Comparison of ENCODE assay signal across 1 cellular context in genomic region chr1:39016604-39017171, GRCh38.
TF ChIP-seq lines count a peak whose summit lies in the region.

No MANE protein-coding gene starts in this region.

TF ChIP-seq in HepG2, 621 proteins besides CTCF, POLR2A, EP300 and RAD21 (continued from another document and continues in another):
- no peak for TF ChIP-seq HOXA9 (CRISPR knock-in tag; IDR thresholded peaks at IDR 0.05; ENCODE audit: borderline replicate concordance)
- no peak for TF ChIP-seq ZNF775 (CRISPR knock-in tag; IDR thresholded peaks at IDR 0.05; ENCODE audit: borderline replicate concordance)
- no peak for TF ChIP-seq HNF4G (IDR thresholded peaks at IDR 0.05; ENCODE audit: borderline replicate concordance, low read depth, low read length)
- TF ChIP-seq HNF4G (CRISPR knock-in tag; IDR thresholded peaks at IDR 0.05; ENCODE audit: borderline replicate concordance, low read depth), result no peak
- no peak for TF ChIP-seq FOXO1 (CRISPR knock-in tag; IDR thresholded peaks at IDR 0.05)
- TF ChIP-seq CSRNP2 (CRISPR knock-in tag; conservative IDR thresholded peaks at IDR 0.05; ENCODE audit: low read depth), result no peak
- TF ChIP-seq ZNF652 (CRISPR knock-in tag; IDR thresholded peaks at IDR 0.05; ENCODE audit: borderline replicate concordance, low read depth), result no peak
- TF ChIP-seq ZBTB33 (CRISPR knock-in tag; IDR thresholded peaks at IDR 0.05), result no peak
- TF ChIP-seq RFXANK (CRISPR knock-in tag; IDR thresholded peaks at IDR 0.05), result no peak
- TF ChIP-seq MED1 (CRISPR knock-in tag; IDR thresholded peaks at IDR 0.05), result peak; percentile 50
- TF ChIP-seq ZNF260 (CRISPR knock-in tag; IDR thresholded peaks at IDR 0.05; ENCODE audit: borderline replicate concordance, low read depth), result no peak
- no peak for TF ChIP-seq ZNF143 (CRISPR knock-in tag; IDR thresholded peaks at IDR 0.05)
- no peak for TF ChIP-seq RBM39 (IDR thresholded peaks at IDR 0.05; ENCODE audit: low read depth, low read length, poor library complexity, severe bottlenecking)
- TF ChIP-seq ZSCAN22 (CRISPR knock-in tag; IDR thresholded peaks at IDR 0.05), result no peak
- no peak for TF ChIP-seq RFX3 (CRISPR knock-in tag; IDR thresholded peaks at IDR 0.05)
- TF ChIP-seq ZNF800 (CRISPR knock-in tag; IDR thresholded peaks at IDR 0.05), result no peak
- TF ChIP-seq NBN (conservative IDR thresholded peaks at IDR 0.05), result no peak
- TF ChIP-seq ZNF614 (CRISPR knock-in tag; IDR thresholded peaks at IDR 0.05; ENCODE audit: borderline replicate concordance), result no peak
- no peak for TF ChIP-seq CEBPB (IDR thresholded peaks at IDR 0.05; ENCODE audit: borderline replicate concordance, low read depth, low read length)
- no peak for TF ChIP-seq LRRFIP1 (CRISPR knock-in tag; conservative IDR thresholded peaks at IDR 0.05)
- no peak for TF ChIP-seq HNRNPL (IDR thresholded peaks at IDR 0.05; ENCODE audit: low read depth, low read length)
- TF ChIP-seq ZNF280D (CRISPR knock-in tag; IDR thresholded peaks at IDR 0.05), result no peak
- TF ChIP-seq ISX (CRISPR knock-in tag; conservative IDR thresholded peaks at IDR 0.05), result no peak
- no peak for TF ChIP-seq BHLHE40 (IDR thresholded peaks at IDR 0.05; ENCODE audit: low read length)
- TF ChIP-seq ZNF552 (CRISPR knock-in tag; IDR thresholded peaks at IDR 0.05; ENCODE audit: borderline replicate concordance), result no peak
- TF ChIP-seq ZNF75D (CRISPR knock-in tag; IDR thresholded peaks at IDR 0.05; ENCODE audit: borderline replicate concordance), result no peak
- TF ChIP-seq FOXA3 (CRISPR knock-in tag; IDR thresholded peaks at IDR 0.05), result peak; percentile 95
- no peak for TF ChIP-seq REST (IDR thresholded peaks at IDR 0.05; ENCODE audit: borderline replicate concordance in 1 of 2, low read depth in 1 of 2, low read length in 2 of 2)
- TF ChIP-seq RERE (CRISPR knock-in tag; IDR thresholded peaks at IDR 0.05; ENCODE audit: low read depth), result no peak
- no peak for TF ChIP-seq ZBTB49 (CRISPR knock-in tag; IDR thresholded peaks at IDR 0.05; ENCODE audit: borderline replicate concordance)
- TF ChIP-seq REXO4 (CRISPR knock-in tag; IDR thresholded peaks at IDR 0.05; ENCODE audit: borderline replicate concordance), result no peak
- TF ChIP-seq RBM22 (optimal IDR thresholded peaks at IDR 0.05; ENCODE audit: low read length), result no peak
- TF ChIP-seq HMG20B (CRISPR knock-in tag; conservative IDR thresholded peaks at IDR 0.05), result 0 out of 2 replicates have a peak, but pooled peaks have one; percentile 26
- no peak for TF ChIP-seq MAF1 (CRISPR knock-in tag; IDR thresholded peaks at IDR 0.05; ENCODE audit: borderline replicate concordance)
